In the genomic region with DNA sequence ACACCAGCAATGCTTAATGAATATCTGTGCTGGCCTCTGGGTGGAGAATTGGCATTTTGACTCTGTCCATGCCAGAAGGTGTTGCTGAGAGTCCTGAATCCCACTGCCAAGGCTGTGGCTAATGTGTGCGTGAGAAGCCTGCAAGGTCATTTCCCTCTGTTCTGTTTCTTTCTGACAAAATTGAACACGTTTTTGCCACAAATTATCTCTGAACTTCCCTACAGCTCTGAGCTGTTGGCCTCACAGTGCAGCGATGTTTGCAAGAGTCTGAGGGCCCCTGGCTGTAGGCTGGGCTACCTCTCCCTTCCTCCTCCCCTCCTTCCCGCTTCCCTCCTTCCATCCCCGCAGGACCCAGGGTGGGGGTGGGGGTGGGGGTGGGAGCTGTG, we compare ENCODE assay signal across 7 cellular contexts.
DNase-seq lines count a peak whose midpoint lies in the region; ATAC-seq, FAIRE-seq and TF ChIP-seq lines count a peak whose summit lies in the region.

No MANE protein-coding gene starts in this region.

- ATAC-seq in GM19467 (IDR thresholded peaks at IDR 0.05; ENCODE audit: unreplicated experiment) (peak; percentile 28), HG03196 (IDR thresholded peaks at IDR 0.05; ENCODE audit: unreplicated experiment) (peak; percentile 21)
- peak; percentile 48 for ATAC-seq in stimulated activated naive CD8-positive, alpha-beta T cell treated with anti-CD3 and anti-CD28 coated beads, Interleukin-15, amount 100 ng/mL, for 72 hours

- H3K36me3 ChIP-seq in esophagus squamous epithelium (no peaks in the 10 kb centered on the region), small intestine (ENCODE audit: control insufficient read depth in 2 of 2, insufficient read depth in 2 of 2, low read length in 2 of 2) (no peaks in the 10 kb centered on the region)

- H3K27me3 ChIP-seq in esophagus squamous epithelium (peaks cover 0 to 21% (median 0%) of the 10 kb centered on the region in 4 donors), small intestine (ENCODE audit: control insufficient read depth in 2 of 2, insufficient read depth in 2 of 2, low read length in 2 of 2) (no peaks in the 10 kb centered on the region)

- H3K27ac Mint-ChIP-seq in stimulated activated naive CD8-positive, alpha-beta T cell treated with anti-CD3 and anti-CD28 coated beads, Interleukin-15, amount 100 ng/mL, for 72 hours, result peak overlapping the region in 1 of 2 donors; percentile 19

- FAIRE-seq in small intestine (lab: Jason Lieb, UNC), result no peak

- DNase-seq in esophagus squamous epithelium (lab: John Stamatoyannopoulos, UW) (no peak), small intestine (no peak), NCI-H345 treated with DMSO at 0.1 percent for 48 hours (lab: John Stamatoyannopoulos, UW; ENCODE audit: unreplicated experiment) (no peak)
- no peak for DNase-seq in stimulated activated naive CD8-positive, alpha-beta T cell treated with anti-CD3 and anti-CD28 coated beads, Interleukin-15, amount 100 ng/mL, for 72 hours
- no peak for DNase-seq in NK-92 treated with Interleukin-12 subunit alpha and Interleukin-12 subunit beta, amount 100 ng/mL, for 24 hours (lab: John Stamatoyannopoulos, UW)

- H3K4me3 Mint-ChIP-seq in stimulated activated naive CD8-positive, alpha-beta T cell treated with anti-CD3 and anti-CD28 coated beads, Interleukin-15, amount 100 ng/mL, for 72 hours, result peak overlapping the region in 1 of 2 donors; percentile 77

- peaks cover 25% of the 10 kb centered on the region for H3K4me1 Mint-ChIP-seq in stimulated activated naive CD8-positive, alpha-beta T cell treated with anti-CD3 and anti-CD28 coated beads, Interleukin-15, amount 100 ng/mL, for 72 hours

- H3K9me3 Mint-ChIP-seq in stimulated activated naive CD8-positive, alpha-beta T cell treated with anti-CD3 and anti-CD28 coated beads, Interleukin-15, amount 100 ng/mL, for 72 hours, result peaks cover 16 to 25% of the 10 kb centered on the region in 2 donors

- WGBS in esophagus squamous epithelium, 2 donors, result 25 to 49% methylated on average over 2 to 3 of the region's 5 CpGs
- WGBS in small intestine, 3 donors, result 30 to 60% (median 48%) methylated on average over 5 of the region's 5 CpGs

- H3K9me3 ChIP-seq in esophagus squamous epithelium (peaks cover 0 to 31% (median 18%) of the 10 kb centered on the region in 3 donors), small intestine (ENCODE audit: control insufficient read depth, low read depth) (peaks cover 1% of the 10 kb centered on the region)

- H3K27ac ChIP-seq in esophagus squamous epithelium, result peak overlapping the region in 3 of 4 donors; percentile 23 to 67 (median 53)
- H3K27ac ChIP-seq in small intestine (ENCODE audit: low read depth in 1 of 2, low read length in 1 of 2), result peak overlapping the region in 1 of 2 donors; percentile 27

- intact Hi-C loops in esophagus squamous epithelium (cut with DNase I), result no loop called here

- TF ChIP-seq POLR2A in esophagus squamous epithelium (IDR thresholded peaks at IDR 0.05), result no peak

- H3K27me3 Mint-ChIP-seq in stimulated activated naive CD8-positive, alpha-beta T cell treated with anti-CD3 and anti-CD28 coated beads, Interleukin-15, amount 100 ng/mL, for 72 hours, result peaks cover 38% of the 10 kb centered on the region

- H3K4me3 ChIP-seq in esophagus squamous epithelium (peak overlapping the region in 2 of 4 donors; percentile 19 to 41), small intestine (ENCODE audit: low read depth in 1 of 2, low read length in 2 of 2) (no peak overlapping the region)

- no peak for TF ChIP-seq CTCF in esophagus squamous epithelium (IDR thresholded peaks at IDR 0.05)

- H3K4me1 ChIP-seq in esophagus squamous epithelium (peaks cover 7 to 19% (median 8%) of the 10 kb centered on the region in 3 donors), small intestine (ENCODE audit: control insufficient read depth in 2 of 2, insufficient read depth in 1 of 2, low read depth in 1 of 2, low read length in 1 of 2) (no peaks in the 10 kb centered on the region)
